8 cellular contexts compared by ENCODE assay signal in the genomic region with DNA sequence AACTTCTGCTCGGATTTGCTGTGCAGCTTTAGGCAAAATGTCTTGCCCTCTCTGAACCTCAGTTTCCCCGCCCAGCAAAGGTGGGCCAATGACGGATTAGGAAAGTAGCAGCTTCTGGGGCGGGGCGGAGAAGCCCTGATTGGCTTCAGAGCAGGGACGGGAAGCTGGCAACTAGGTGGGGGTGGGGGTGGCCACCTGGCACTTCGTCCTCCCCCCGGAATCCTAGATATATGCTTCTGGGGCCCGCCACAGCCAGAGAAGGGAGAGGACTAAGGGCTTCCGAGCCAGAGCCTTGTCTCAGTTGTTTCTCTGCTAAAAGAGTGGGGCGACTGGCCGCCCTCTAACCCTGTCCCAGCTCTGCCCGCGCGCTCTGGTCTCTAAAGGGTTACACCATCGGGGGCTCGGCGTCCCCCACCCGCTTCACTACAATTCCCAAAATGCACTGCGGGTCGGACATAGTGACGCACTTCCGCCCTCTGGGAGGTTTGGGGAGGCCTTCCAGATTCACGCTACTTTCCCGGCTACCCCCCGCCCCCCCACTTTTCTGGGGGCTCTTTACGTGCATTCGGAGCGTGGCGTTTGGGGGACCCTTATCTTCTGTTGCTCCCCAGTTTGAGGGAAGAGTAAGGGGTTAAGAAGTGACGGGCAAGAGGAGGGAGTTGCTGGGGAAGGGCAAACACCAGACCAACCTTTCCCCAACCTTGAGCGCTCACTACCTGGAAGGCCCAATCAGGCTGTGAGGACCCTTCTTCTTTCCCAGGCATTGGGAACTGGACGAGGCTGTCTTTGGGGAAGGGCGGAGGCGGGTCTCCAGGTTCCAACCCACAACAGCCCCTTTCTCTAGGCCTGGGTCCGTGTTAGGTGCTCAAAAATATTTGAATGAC. TPM values are rescaled to one million over a fixed set of nuclear protein-coding genes. Genes with fewer than 3 reads are reported as not detected.
DNase-seq lines count a peak whose midpoint lies in the region; FAIRE-seq lines count a peak whose summit lies in the region.

No MANE protein-coding gene starts in this region.

- H3K36me3 ChIP-seq in SJCRH30 (peaks cover 4% of the 10 kb centered on the region; the same call in 1 of the 2 replicates), neuronal stem cell (replicated peaks in 1 of 2; ENCODE audit: control insufficient read depth in 2 of 2, insufficient read depth in 2 of 2, low read length in 2 of 2) (peaks cover 8 to 21% of the 10 kb centered on the region in 2 donors)

- H3K79me1 ChIP-seq in neuronal stem cell (ENCODE audit: low read depth, low read length), result peaks cover 13% of the 10 kb centered on the region

- WGBS in neuronal stem cell (ENCODE audit: extremely low coverage in 2 of 2, insufficient read length in 2 of 2, insufficient replicate concordance in 1 of 2), 2 donors, result no CpG with 5 or more reads among the region's 36 CpGs

- peak overlapping the region; percentile 32 for H4K91ac ChIP-seq in neuronal stem cell (ENCODE audit: low read depth, low read length, poor library complexity)

- H2BK12ac ChIP-seq in neuronal stem cell (ENCODE audit: low read length), result no peak overlapping the region

- H2AK5ac ChIP-seq in neuronal stem cell (ENCODE audit: low read depth, low read length), result peak overlapping the region; percentile 98

- H3K4me3 ChIP-seq in SJCRH30 (peak overlapping the region; percentile 80), neuronal stem cell (ENCODE audit: low read length in 2 of 2) (peak overlapping the region; percentile 89 to 98)

- peak overlapping the region; percentile 98 for H3K23ac ChIP-seq in neuronal stem cell (ENCODE audit: low read depth, low read length, poor library complexity)

- no peaks in the 10 kb centered on the region for H3K9me3 ChIP-seq in SJCRH30 (replicated peaks)
- H3K9me3 ChIP-seq in neuronal stem cell (replicated peaks in 1 of 2; ENCODE audit: control insufficient read depth in 2 of 2, insufficient read depth in 1 of 2, low read depth in 1 of 2, low read length in 2 of 2), result peaks cover 0 to 4% of the 10 kb centered on the region in 2 donors

- H3K27me3 ChIP-seq in SJCRH30, result no peaks in the 10 kb centered on the region
- no peaks in the 10 kb centered on the region for H3K27me3 ChIP-seq in neuronal stem cell (ENCODE audit: control insufficient read depth in 3 of 3, insufficient read depth in 3 of 3, low read depth in 1 of 3, low read length in 3 of 3)

- H2BK120ac ChIP-seq in neuronal stem cell (ENCODE audit: low read depth, low read length), result no peak overlapping the region

- DNase-seq in ELR (ENCODE audit: low read depth) (peak; percentile 94), HCEC 1CT (peak; percentile 93), MV-4-11 (lab: John Stamatoyannopoulos, UW) (peak; percentile 93), SJCRH30 (peak; percentile 92 to 95), frontal cortex (ENCODE audit: low spot score in 2 of 2) (peak; percentile 94 to 97), neuronal stem cell (ENCODE audit: low spot score) (peak; percentile 91), stromal cell of bone marrow (ENCODE audit: low read depth) (peak; percentile 93)
- peak; percentile 92 for DNase-seq in activated naive CD4-positive, alpha-beta T cell treated with Interleukin-2 at 50 U/mL for 16 hours

- peak overlapping the region; percentile 95 for H2BK5ac ChIP-seq in neuronal stem cell (ENCODE audit: low read length)

- peak overlapping the region; percentile 69 for H3K27ac ChIP-seq in SJCRH30
- H3K27ac ChIP-seq in neuronal stem cell (replicated peaks; ENCODE audit: low read length), result peak overlapping the region; percentile 85

- peak overlapping the region; percentile 72 for H3K9ac ChIP-seq in neuronal stem cell (ENCODE audit: low read depth, low read length, poor library complexity)

- H3K4me2 ChIP-seq in neuronal stem cell (ENCODE audit: insufficient read depth, low read length, poor library complexity, severe bottlenecking), result peak overlapping the region; percentile 94

- no peak overlapping the region for H2BK15ac ChIP-seq in neuronal stem cell (ENCODE audit: low read length)

- H3K4ac ChIP-seq in neuronal stem cell (ENCODE audit: low read length), result no peak overlapping the region

- H3K18ac ChIP-seq in neuronal stem cell (ENCODE audit: low read length), result peak overlapping the region; percentile 95

- no peak overlapping the region for H3K14ac ChIP-seq in neuronal stem cell (ENCODE audit: low read length)

- no peak for FAIRE-seq in frontal cortex (lab: Jason Lieb, UNC)

- H3K4me1 ChIP-seq in SJCRH30 (peaks cover 20% of the 10 kb centered on the region), neuronal stem cell (ENCODE audit: control insufficient read depth in 2 of 2, insufficient read depth in 1 of 2, low read depth in 1 of 2, low read length in 2 of 2) (peaks cover 8 to 18% of the 10 kb centered on the region in 2 donors)

- peak overlapping the region; percentile 68 for H4K8ac ChIP-seq in neuronal stem cell (ENCODE audit: low read depth, low read length)

- H2AFZ ChIP-seq in neuronal stem cell (ENCODE audit: low read length), result peak overlapping the region; percentile 93

RNA-seq across cellular contexts. Expression of gene IRF2BP1, which starts 0.7 kb away (rescaled TPM):
- 31.0 and 31.4 TPM in 2 replicates for total RNA-seq in SJCRH30 (2014; rRNA removed; shearing (Covaris generic))
- total RNA-seq in frontal cortex, result 36.7 TPM
- 14.0 TPM for polyA plus RNA-seq in neuronal stem cell (2013, experiment 1 of 2)
- polyA plus RNA-seq in neuronal stem cell (2013, experiment 2 of 2), result 14.4 TPM

RNA-seq across cellular contexts. Expression of gene MYPOP, which starts 15.7 kb away (rescaled TPM):
- total RNA-seq in SJCRH30 (2014; rRNA removed; shearing (Covaris generic)), result 1.8 and 2.5 TPM in 2 replicates
- total RNA-seq in frontal cortex, result 0.82 TPM
- polyA plus RNA-seq in neuronal stem cell (2013, experiment 1 of 2), result 11.4 TPM
- polyA plus RNA-seq in neuronal stem cell (2013, experiment 2 of 2), result 11.5 TPM

RNA-seq across cellular contexts. Expression of gene FOXA3, which starts 22.5 kb away (rescaled TPM):
- total RNA-seq in SJCRH30 (2014; rRNA removed; shearing (Covaris generic)), result 0.45 and 0.53 TPM in 2 replicates
- not detected for total RNA-seq in frontal cortex
- polyA plus RNA-seq in neuronal stem cell (2013, experiment 1 of 2), result 5.9 TPM
- polyA plus RNA-seq in neuronal stem cell (2013, experiment 2 of 2), result 5.6 TPM

RNA-seq across cellular contexts. Expression of gene SYMPK, which starts 23.7 kb away (rescaled TPM):
- 25.6 and 32.6 TPM in 2 replicates for total RNA-seq in SJCRH30 (2014; rRNA removed; shearing (Covaris generic))
- total RNA-seq in frontal cortex, result 18.3 TPM
- polyA plus RNA-seq in neuronal stem cell (2013, experiment 1 of 2), result 58.0 TPM
- 59.5 TPM for polyA plus RNA-seq in neuronal stem cell (2013, experiment 2 of 2)

RNA-seq across cellular contexts. Expression of gene NANOS2, which starts 27.9 kb away (rescaled TPM):
- total RNA-seq in SJCRH30 (2014; rRNA removed; shearing (Covaris generic)), result not detected in 2 replicates
- total RNA-seq in frontal cortex, result not detected
- polyA plus RNA-seq in neuronal stem cell (2013, experiment 1 of 2), result 0.11 TPM
- polyA plus RNA-seq in neuronal stem cell (2013, experiment 2 of 2), result 0.12 TPM

Comparison
In these comparisons a context has a peak if more than half of its experiments do, and no peak if none do; other contexts are left out.
1. Peak in every context shown above with its lines: DNase-seq, H3K4me3 ChIP-seq and H3K27ac ChIP-seq.